Comparison of ENCODE assay signal across 1 cellular context in the genomic region with DNA sequence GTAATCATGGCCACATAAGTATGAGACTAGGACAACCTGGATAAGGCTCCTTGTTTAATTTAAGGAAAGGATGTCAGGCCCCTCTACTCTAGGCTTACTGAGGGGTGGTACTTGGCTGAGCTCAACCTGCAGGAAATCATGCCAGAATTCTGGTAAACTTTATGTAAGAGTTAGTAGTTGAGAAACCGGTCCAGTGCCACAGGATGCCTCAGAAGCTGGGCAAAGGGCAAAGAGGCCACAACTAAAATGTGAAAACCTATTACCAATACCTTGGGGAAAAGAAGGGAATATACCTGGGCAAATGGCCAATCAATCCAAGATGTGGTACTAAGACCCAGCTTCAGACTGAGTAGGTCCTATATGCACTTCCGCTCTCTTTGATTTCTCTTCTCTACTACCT.
TF ChIP-seq lines count a peak whose summit lies in the region.

No MANE protein-coding gene starts in this region.

TF ChIP-seq in WTC11, 78 proteins besides CTCF, POLR2A, EP300 and RAD21 (continued from another document):
- TF ChIP-seq, protein P1, sequence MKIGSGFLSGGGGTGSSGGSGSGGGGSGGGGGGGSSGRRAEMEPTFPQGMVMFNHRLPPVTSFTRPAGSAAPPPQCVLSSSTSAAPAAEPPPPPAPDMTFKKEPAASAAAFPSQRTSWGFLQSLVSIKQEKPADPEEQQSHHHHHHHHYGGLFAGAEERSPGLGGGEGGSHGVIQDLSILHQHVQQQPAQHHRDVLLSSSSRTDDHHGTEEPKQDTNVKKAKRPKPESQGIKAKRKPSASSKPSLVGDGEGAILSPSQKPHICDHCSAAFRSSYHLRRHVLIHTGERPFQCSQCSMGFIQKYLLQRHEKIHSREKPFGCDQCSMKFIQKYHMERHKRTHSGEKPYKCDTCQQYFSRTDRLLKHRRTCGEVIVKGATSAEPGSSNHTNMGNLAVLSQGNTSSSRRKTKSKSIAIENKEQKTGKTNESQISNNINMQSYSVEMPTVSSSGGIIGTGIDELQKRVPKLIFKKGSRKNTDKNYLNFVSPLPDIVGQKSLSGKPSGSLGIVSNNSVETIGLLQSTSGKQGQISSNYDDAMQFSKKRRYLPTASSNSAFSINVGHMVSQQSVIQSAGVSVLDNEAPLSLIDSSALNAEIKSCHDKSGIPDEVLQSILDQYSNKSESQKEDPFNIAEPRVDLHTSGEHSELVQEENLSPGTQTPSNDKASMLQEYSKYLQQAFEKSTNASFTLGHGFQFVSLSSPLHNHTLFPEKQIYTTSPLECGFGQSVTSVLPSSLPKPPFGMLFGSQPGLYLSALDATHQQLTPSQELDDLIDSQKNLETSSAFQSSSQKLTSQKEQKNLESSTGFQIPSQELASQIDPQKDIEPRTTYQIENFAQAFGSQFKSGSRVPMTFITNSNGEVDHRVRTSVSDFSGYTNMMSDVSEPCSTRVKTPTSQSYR (CRISPR knock-in tag; IDR thresholded peaks at IDR 0.05) = no peak
- TF ChIP-seq, protein P2, sequence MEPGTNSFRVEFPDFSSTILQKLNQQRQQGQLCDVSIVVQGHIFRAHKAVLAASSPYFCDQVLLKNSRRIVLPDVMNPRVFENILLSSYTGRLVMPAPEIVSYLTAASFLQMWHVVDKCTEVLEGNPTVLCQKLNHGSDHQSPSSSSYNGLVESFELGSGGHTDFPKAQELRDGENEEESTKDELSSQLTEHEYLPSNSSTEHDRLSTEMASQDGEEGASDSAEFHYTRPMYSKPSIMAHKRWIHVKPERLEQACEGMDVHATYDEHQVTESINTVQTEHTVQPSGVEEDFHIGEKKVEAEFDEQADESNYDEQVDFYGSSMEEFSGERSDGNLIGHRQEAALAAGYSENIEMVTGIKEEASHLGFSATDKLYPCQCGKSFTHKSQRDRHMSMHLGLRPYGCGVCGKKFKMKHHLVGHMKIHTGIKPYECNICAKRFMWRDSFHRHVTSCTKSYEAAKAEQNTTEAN (CRISPR knock-in tag; IDR thresholded peaks at IDR 0.05) = no peak
- no peak for TF ChIP-seq CBFB (CRISPR knock-in tag; IDR thresholded peaks at IDR 0.05; ENCODE audit: low read depth)
- TF ChIP-seq FOXJ3 (CRISPR knock-in tag; IDR thresholded peaks at IDR 0.05; ENCODE audit: borderline replicate concordance) = no peak
- TF ChIP-seq SOX15 (CRISPR knock-in tag; IDR thresholded peaks at IDR 0.05) = no peak
- no peak for TF ChIP-seq ZNF138 (CRISPR knock-in tag; conservative IDR thresholded peaks at IDR 0.05)
- TF ChIP-seq, protein P3, sequence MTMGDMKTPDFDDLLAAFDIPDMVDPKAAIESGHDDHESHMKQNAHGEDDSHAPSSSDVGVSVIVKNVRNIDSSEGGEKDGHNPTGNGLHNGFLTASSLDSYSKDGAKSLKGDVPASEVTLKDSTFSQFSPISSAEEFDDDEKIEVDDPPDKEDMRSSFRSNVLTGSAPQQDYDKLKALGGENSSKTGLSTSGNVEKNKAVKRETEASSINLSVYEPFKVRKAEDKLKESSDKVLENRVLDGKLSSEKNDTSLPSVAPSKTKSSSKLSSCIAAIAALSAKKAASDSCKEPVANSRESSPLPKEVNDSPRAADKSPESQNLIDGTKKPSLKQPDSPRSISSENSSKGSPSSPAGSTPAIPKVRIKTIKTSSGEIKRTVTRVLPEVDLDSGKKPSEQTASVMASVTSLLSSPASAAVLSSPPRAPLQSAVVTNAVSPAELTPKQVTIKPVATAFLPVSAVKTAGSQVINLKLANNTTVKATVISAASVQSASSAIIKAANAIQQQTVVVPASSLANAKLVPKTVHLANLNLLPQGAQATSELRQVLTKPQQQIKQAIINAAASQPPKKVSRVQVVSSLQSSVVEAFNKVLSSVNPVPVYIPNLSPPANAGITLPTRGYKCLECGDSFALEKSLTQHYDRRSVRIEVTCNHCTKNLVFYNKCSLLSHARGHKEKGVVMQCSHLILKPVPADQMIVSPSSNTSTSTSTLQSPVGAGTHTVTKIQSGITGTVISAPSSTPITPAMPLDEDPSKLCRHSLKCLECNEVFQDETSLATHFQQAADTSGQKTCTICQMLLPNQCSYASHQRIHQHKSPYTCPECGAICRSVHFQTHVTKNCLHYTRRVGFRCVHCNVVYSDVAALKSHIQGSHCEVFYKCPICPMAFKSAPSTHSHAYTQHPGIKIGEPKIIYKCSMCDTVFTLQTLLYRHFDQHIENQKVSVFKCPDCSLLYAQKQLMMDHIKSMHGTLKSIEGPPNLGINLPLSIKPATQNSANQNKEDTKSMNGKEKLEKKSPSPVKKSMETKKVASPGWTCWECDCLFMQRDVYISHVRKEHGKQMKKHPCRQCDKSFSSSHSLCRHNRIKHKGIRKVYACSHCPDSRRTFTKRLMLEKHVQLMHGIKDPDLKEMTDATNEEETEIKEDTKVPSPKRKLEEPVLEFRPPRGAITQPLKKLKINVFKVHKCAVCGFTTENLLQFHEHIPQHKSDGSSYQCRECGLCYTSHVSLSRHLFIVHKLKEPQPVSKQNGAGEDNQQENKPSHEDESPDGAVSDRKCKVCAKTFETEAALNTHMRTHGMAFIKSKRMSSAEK (CRISPR knock-in tag; IDR thresholded peaks at IDR 0.05; ENCODE audit: borderline replicate concordance) = no peak
